ENCODE assay signal across 1 cellular context in the genomic region with DNA sequence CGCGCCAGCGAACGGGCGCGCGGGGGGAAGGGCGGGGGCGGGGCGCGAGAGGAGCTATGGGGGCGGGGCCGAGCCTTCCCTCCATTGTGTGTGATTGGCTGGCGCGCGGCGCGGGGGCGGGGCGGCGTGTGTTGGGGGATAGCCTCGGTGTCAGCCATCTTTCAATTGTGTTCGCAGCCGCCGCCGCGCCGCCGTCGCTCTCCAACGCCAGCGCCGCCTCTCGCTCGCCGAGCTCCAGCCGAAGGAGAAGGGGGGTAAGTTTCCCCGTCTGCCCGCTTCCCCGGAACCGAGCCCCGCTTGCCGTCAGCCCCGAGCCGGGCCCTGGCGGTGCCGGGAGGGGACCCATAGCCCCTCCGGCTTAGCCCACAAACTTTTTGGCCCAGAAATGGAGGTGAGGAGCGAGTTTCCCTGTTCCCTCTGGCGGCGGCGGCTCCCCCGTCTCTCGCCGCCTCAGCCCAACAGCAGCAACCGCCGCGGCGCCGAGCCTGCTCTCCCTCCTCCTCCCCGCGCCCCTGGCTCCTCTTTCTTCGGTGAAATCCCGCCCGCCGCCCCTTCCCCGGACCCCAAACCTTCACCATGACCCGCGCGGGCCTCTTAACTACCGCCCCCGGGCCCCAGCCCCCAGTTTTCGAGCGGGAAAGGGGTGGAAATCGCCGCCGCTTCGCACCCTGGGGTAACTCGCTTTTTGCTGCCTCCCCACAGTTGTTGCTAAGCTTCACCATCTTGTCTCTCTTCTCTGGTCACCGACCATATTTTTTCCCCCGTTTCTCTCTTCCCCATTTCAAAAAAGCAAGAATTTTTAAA.
TF ChIP-seq lines count a peak whose summit lies in the region.

A gene (plus strand): TSS at position 159 of the 804 bp plus-strand sequence. CDS start 1,636 bp downstream, outside the sequence.

TF ChIP-seq in K562, 482 proteins besides CTCF, POLR2A, EP300 and RAD21 (continued from another document and continues in another):
- TF ChIP-seq ZNF785 (CRISPR knock-in tag; IDR thresholded peaks at IDR 0.05) = no peak
- no peak for TF ChIP-seq HNRNPH1 (optimal IDR thresholded peaks at IDR 0.05; ENCODE audit: low read depth, low read length)
- TF ChIP-seq MTF1 (CRISPR knock-in tag; IDR thresholded peaks at IDR 0.05; ENCODE audit: borderline replicate concordance) = no peak
- no peak for TF ChIP-seq HNRNPUL1 (IDR thresholded peaks at IDR 0.05; ENCODE audit: low read length)
- TF ChIP-seq, protein P1, sequence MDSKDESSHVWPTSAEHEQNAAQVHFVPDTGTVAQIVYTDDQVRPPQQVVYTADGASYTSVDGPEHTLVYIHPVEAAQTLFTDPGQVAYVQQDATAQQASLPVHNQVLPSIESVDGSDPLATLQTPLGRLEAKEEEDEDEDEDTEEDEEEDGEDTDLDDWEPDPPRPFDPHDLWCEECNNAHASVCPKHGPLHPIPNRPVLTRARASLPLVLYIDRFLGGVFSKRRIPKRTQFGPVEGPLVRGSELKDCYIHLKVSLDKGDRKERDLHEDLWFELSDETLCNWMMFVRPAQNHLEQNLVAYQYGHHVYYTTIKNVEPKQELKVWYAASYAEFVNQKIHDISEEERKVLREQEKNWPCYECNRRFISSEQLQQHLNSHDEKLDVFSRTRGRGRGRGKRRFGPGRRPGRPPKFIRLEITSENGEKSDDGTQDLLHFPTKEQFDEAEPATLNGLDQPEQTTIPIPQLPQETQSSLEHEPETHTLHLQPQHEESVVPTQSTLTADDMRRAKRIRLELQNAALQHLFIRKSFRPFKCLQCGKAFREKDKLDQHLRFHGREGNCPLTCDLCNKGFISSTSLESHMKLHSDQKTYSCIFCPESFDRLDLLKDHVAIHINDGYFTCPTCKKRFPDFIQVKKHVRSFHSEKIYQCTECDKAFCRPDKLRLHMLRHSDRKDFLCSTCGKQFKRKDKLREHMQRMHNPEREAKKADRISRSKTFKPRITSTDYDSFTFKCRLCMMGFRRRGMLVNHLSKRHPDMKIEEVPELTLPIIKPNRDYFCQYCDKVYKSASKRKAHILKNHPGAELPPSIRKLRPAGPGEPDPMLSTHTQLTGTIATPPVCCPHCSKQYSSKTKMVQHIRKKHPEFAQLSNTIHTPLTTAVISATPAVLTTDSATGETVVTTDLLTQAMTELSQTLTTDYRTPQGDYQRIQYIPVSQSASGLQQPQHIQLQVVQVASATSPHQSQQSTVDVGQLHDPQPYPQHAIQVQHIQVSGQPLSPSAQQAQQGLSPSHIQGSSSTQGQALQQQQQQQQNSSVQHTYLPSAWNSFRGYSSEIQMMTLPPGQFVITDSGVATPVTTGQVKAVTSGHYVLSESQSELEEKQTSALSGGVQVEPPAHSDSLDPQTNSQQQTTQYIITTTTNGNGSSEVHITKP (IDR thresholded peaks at IDR 0.05; ENCODE audit: partially characterized antibody) = no peak
- TF ChIP-seq SUPT5H (IDR thresholded peaks at IDR 0.05) = peak; percentile 97
- peak; percentile 22 for TF ChIP-seq HNRNPK (IDR thresholded peaks at IDR 0.05; ENCODE audit: low read depth, low read length, poor library complexity, severe bottlenecking)
- TF ChIP-seq, protein P2, sequence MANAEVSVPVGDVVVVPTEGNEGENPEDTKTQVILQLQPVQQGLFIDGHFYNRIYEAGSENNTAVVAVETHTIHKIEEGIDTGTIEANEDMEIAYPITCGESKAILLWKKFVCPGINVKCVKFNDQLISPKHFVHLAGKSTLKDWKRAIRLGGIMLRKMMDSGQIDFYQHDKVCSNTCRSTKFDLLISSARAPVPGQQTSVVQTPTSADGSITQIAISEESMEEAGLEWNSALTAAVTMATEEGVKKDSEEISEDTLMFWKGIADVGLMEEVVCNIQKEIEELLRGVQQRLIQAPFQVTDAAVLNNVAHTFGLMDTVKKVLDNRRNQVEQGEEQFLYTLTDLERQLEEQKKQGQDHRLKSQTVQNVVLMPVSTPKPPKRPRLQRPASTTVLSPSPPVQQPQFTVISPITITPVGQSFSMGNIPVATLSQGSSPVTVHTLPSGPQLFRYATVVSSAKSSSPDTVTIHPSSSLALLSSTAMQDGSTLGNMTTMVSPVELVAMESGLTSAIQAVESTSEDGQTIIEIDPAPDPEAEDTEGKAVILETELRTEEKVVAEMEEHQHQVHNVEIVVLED (CRISPR knock-in tag; IDR thresholded peaks at IDR 0.05) = 0 out of 2 replicates have a peak, but pooled peaks have one; percentile 18
- no peak for TF ChIP-seq ZNF217 (CRISPR knock-in tag; IDR thresholded peaks at IDR 0.05)
- no peak for TF ChIP-seq ELF2 (CRISPR knock-in tag; IDR thresholded peaks at IDR 0.05)
- TF ChIP-seq ZBTB8A (IDR thresholded peaks at IDR 0.05; ENCODE audit: partially characterized antibody) = no peak
- TF ChIP-seq ZNF431 (CRISPR knock-in tag; IDR thresholded peaks at IDR 0.05) = peak; percentile 67; the same call in 1 of the 2 replicates
- no peak for TF ChIP-seq ZZZ3 (IDR thresholded peaks at IDR 0.05)
- TF ChIP-seq MAFK (IDR thresholded peaks at IDR 0.05; ENCODE audit: low read length) = no peak
- TF ChIP-seq, protein P3, sequence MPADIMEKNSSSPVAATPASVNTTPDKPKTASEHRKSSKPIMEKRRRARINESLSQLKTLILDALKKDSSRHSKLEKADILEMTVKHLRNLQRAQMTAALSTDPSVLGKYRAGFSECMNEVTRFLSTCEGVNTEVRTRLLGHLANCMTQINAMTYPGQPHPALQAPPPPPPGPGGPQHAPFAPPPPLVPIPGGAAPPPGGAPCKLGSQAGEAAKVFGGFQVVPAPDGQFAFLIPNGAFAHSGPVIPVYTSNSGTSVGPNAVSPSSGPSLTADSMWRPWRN (IDR thresholded peaks at IDR 0.05; ENCODE audit: low read depth) = no peak
- TF ChIP-seq NFXL1 (CRISPR knock-in tag; IDR thresholded peaks at IDR 0.05) = no peak
- TF ChIP-seq, protein P4, sequence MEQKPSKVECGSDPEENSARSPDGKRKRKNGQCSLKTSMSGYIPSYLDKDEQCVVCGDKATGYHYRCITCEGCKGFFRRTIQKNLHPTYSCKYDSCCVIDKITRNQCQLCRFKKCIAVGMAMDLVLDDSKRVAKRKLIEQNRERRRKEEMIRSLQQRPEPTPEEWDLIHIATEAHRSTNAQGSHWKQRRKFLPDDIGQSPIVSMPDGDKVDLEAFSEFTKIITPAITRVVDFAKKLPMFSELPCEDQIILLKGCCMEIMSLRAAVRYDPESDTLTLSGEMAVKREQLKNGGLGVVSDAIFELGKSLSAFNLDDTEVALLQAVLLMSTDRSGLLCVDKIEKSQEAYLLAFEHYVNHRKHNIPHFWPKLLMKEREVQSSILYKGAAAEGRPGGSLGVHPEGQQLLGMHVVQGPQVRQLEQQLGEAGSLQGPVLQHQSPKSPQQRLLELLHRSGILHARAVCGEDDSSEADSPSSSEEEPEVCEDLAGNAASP (IDR thresholded peaks at IDR 0.05) = no peak
- TF ChIP-seq POLR2AphosphoS5 (IDR thresholded peaks at IDR 0.05; ENCODE audit: control insufficient read depth, insufficient read depth, low read depth, low read length) = peak; percentile 84
- TF ChIP-seq, protein P5, sequence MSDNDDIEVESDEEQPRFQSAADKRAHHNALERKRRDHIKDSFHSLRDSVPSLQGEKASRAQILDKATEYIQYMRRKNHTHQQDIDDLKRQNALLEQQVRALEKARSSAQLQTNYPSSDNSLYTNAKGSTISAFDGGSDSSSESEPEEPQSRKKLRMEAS (CRISPR knock-in tag; IDR thresholded peaks at IDR 0.05) = peak; percentile 46; the same call in 1 of the 2 replicates
- TF ChIP-seq, protein P6, sequence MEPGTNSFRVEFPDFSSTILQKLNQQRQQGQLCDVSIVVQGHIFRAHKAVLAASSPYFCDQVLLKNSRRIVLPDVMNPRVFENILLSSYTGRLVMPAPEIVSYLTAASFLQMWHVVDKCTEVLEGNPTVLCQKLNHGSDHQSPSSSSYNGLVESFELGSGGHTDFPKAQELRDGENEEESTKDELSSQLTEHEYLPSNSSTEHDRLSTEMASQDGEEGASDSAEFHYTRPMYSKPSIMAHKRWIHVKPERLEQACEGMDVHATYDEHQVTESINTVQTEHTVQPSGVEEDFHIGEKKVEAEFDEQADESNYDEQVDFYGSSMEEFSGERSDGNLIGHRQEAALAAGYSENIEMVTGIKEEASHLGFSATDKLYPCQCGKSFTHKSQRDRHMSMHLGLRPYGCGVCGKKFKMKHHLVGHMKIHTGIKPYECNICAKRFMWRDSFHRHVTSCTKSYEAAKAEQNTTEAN (CRISPR knock-in tag; IDR thresholded peaks at IDR 0.05) = no peak
- no peak for TF ChIP-seq ZNF124 (CRISPR knock-in tag; IDR thresholded peaks at IDR 0.05)
- TF ChIP-seq, protein P7, sequence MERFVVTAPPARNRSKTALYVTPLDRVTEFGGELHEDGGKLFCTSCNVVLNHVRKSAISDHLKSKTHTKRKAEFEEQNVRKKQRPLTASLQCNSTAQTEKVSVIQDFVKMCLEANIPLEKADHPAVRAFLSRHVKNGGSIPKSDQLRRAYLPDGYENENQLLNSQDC (CRISPR knock-in tag; IDR thresholded peaks at IDR 0.05) = peak; percentile 97; the same call in 1 of the 2 replicates
- TF ChIP-seq POLR2AphosphoS2 (IDR thresholded peaks at IDR 0.05; ENCODE audit: low read length) = no peak
- TF ChIP-seq HDAC8 (tag; IDR thresholded peaks at IDR 0.05) = no peak
- TF ChIP-seq GTF2E2 (tag; IDR thresholded peaks at IDR 0.05) = peak; percentile 62; the same call in 1 of the 2 replicates
- TF ChIP-seq ZNF282 (CRISPR knock-in tag; IDR thresholded peaks at IDR 0.05) = no peak
- 0 out of 4 replicates have a peak, but pooled peaks of 1 of the 2 experiments have one; percentile 54 for TF ChIP-seq KDM4B (IDR thresholded peaks at IDR 0.05; ENCODE audit: borderline replicate concordance in 2 of 2, low read depth in 1 of 2)
- TF ChIP-seq JUND (IDR thresholded peaks at IDR 0.05; ENCODE audit: borderline replicate concordance, low read depth, low read length) = no peak
- TF ChIP-seq JUND (tag; IDR thresholded peaks at IDR 0.05; ENCODE audit: borderline replicate concordance, low read depth, low read length) = no peak; the same call in 2 of the 3 replicates
- peak; percentile 73; the same call in 1 of the 2 replicates for TF ChIP-seq CTBP1 (IDR thresholded peaks at IDR 0.05; ENCODE audit: borderline replicate concordance)
- TF ChIP-seq, protein P8, sequence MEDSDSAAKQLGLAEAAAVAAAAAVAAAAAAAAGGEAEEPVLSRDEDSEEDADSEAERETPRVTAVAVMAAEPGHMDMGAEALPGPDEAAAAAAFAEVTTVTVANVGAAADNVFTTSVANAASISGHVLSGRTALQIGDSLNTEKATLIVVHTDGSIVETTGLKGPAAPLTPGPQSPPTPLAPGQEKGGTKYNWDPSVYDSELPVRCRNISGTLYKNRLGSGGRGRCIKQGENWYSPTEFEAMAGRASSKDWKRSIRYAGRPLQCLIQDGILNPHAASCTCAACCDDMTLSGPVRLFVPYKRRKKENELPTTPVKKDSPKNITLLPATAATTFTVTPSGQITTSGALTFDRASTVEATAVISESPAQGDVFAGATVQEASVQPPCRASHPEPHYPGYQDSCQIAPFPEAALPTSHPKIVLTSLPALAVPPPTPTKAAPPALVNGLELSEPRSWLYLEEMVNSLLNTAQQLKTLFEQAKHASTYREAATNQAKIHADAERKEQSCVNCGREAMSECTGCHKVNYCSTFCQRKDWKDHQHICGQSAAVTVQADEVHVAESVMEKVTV (CRISPR knock-in tag; IDR thresholded peaks at IDR 0.05) = no peak
- TF ChIP-seq, protein P9, sequence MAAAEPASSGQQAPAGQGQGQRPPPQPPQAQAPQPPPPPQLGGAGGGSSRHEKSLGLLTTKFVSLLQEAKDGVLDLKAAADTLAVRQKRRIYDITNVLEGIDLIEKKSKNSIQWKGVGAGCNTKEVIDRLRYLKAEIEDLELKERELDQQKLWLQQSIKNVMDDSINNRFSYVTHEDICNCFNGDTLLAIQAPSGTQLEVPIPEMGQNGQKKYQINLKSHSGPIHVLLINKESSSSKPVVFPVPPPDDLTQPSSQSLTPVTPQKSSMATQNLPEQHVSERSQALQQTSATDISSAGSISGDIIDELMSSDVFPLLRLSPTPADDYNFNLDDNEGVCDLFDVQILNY (CRISPR knock-in tag; IDR thresholded peaks at IDR 0.05) = no peak
- no peak; the same call in 1 of the 2 replicates for TF ChIP-seq HMG20B (CRISPR knock-in tag; IDR thresholded peaks at IDR 0.05)
- no peak; the same call in 1 of the 2 replicates for TF ChIP-seq ZNF644 (tag; IDR thresholded peaks at IDR 0.05; ENCODE audit: low read depth)
- TF ChIP-seq, protein P10, sequence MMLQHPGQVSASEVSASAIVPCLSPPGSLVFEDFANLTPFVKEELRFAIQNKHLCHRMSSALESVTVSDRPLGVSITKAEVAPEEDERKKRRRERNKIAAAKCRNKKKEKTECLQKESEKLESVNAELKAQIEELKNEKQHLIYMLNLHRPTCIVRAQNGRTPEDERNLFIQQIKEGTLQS (IDR thresholded peaks at IDR 0.05) = no peak
- TF ChIP-seq, protein P10 (CRISPR knock-in tag; conservative IDR thresholded peaks at IDR 0.05) = peak; percentile 56; the same call in 1 of the 2 replicates
- TF ChIP-seq, protein P11, sequence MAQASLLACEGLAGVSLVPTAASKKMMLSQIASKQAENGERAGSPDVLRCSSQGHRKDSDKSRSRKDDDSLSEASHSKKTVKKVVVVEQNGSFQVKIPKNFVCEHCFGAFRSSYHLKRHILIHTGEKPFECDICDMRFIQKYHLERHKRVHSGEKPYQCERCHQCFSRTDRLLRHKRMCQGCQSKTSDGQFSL (CRISPR knock-in tag; IDR thresholded peaks at IDR 0.05) = peak; percentile 28; the same call in 1 of the 2 replicates
- TF ChIP-seq, protein P11 (tag; IDR thresholded peaks at IDR 0.05) = no peak; a peak in 1 of 4 replicates
- TF ChIP-seq GTF2F1 (IDR thresholded peaks at IDR 0.05; ENCODE audit: low read depth, low read length) = peak; percentile 78; the same call in 1 of the 2 replicates
- TF ChIP-seq, protein P12, sequence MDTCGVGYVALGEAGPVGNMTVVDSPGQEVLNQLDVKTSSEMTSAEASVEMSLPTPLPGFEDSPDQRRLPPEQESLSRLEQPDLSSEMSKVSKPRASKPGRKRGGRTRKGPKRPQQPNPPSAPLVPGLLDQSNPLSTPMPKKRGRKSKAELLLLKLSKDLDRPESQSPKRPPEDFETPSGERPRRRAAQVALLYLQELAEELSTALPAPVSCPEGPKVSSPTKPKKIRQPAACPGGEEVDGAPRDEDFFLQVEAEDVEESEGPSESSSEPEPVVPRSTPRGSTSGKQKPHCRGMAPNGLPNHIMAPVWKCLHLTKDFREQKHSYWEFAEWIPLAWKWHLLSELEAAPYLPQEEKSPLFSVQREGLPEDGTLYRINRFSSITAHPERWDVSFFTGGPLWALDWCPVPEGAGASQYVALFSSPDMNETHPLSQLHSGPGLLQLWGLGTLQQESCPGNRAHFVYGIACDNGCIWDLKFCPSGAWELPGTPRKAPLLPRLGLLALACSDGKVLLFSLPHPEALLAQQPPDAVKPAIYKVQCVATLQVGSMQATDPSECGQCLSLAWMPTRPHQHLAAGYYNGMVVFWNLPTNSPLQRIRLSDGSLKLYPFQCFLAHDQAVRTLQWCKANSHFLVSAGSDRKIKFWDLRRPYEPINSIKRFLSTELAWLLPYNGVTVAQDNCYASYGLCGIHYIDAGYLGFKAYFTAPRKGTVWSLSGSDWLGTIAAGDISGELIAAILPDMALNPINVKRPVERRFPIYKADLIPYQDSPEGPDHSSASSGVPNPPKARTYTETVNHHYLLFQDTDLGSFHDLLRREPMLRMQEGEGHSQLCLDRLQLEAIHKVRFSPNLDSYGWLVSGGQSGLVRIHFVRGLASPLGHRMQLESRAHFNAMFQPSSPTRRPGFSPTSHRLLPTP (IDR thresholded peaks at IDR 0.05; ENCODE audit: borderline replicate concordance, extremely low read depth, insufficient read length) = no peak
- peak; percentile 49 for TF ChIP-seq RBM25 (IDR thresholded peaks at IDR 0.05; ENCODE audit: low read depth, low read length, severe bottlenecking)
- TF ChIP-seq ZNF780A (CRISPR knock-in tag; IDR thresholded peaks at IDR 0.05) = no peak
